ENCODE assay signal across 7 cellular contexts in genomic region chr16:30017937-30018336, GRCh38. TPM values are rescaled to one million over a fixed set of nuclear protein-coding genes. Genes with fewer than 3 reads are reported as not detected.
"Had no signal": no experiment of that assay in that cellular context is flagged by ENCODE, and none has a peak within 500 bp of the region (broad histone marks: within the 10 kb centered on the region; RNA-seq: fewer than 3 reads in every experiment).

No MANE protein-coding gene starts in this region.

RNA-seq across cellular contexts. Expression of gene C16orf92, which starts 5.1 kb away (rescaled TPM):
- total RNA-seq: GM23248, GM23338, H1, H4, H7, H9, HFFc6 had no signal

RNA-seq across cellular contexts. Expression of gene DOC2A, which starts 7.1 kb away (rescaled TPM):
- total RNA-seq: GM23248 had no signal

RNA-seq across cellular contexts. Expression of gene TLCD3B, which starts 13.1 kb away (rescaled TPM):
- total RNA-seq: GM23248 had no signal
